ENCODE assay signal across 1 cellular context in genomic region chr5:95864944-95865504, GRCh38.
TF ChIP-seq lines count a peak whose summit lies in the region.

No MANE protein-coding gene starts in this region.

TF ChIP-seq in HepG2, 621 proteins besides CTCF, POLR2A, EP300 and RAD21 (continued from another document and continues in another):
- TF ChIP-seq GMEB2 (CRISPR knock-in tag; IDR thresholded peaks at IDR 0.05; ENCODE audit: low read depth), result 0 out of 2 replicates have a peak, but pooled peaks have one; percentile 19
- peak; percentile 81; the same call in 1 of the 2 replicates for TF ChIP-seq ZSCAN5A (CRISPR knock-in tag; IDR thresholded peaks at IDR 0.05; ENCODE audit: borderline replicate concordance)
- peak; percentile 97 for TF ChIP-seq ZNF644 (CRISPR knock-in tag; IDR thresholded peaks at IDR 0.05; ENCODE audit: low read depth)
- TF ChIP-seq CCDC6 (CRISPR knock-in tag; IDR thresholded peaks at IDR 0.05), result no peak; the same call in none of the 2 replicates
- no peak for TF ChIP-seq HES4 (CRISPR knock-in tag; IDR thresholded peaks at IDR 0.05; ENCODE audit: borderline replicate concordance)
- TF ChIP-seq IKZF5 (CRISPR knock-in tag; IDR thresholded peaks at IDR 0.05), result peak; percentile 89
- TF ChIP-seq NFIC (IDR thresholded peaks at IDR 0.05; ENCODE audit: low read length), result no peak
- TF ChIP-seq MIXL1 (CRISPR knock-in tag; IDR thresholded peaks at IDR 0.05), result peak; percentile 92
- peak; percentile 29; the same call in 1 of the 2 replicates for TF ChIP-seq GABPB1 (CRISPR knock-in tag; IDR thresholded peaks at IDR 0.05)
- TF ChIP-seq ZNF646 (CRISPR knock-in tag; IDR thresholded peaks at IDR 0.05), result peak; percentile 64; the same call in 1 of the 2 replicates
- no peak; the same call in 1 of the 2 replicates for TF ChIP-seq MAZ (IDR thresholded peaks at IDR 0.05; ENCODE audit: borderline replicate concordance, low read depth, low read length)
- no peak for TF ChIP-seq MAZ (CRISPR knock-in tag; IDR thresholded peaks at IDR 0.05; ENCODE audit: low read depth)
- peak; percentile 84 for TF ChIP-seq JARID2 (CRISPR knock-in tag; IDR thresholded peaks at IDR 0.05; ENCODE audit: insufficient replicate concordance)
- no peak for TF ChIP-seq WIZ (CRISPR knock-in tag; IDR thresholded peaks at IDR 0.05)
- no peak for TF ChIP-seq ZNF629 (CRISPR knock-in tag; conservative IDR thresholded peaks at IDR 0.05)
- TF ChIP-seq NFYB (CRISPR knock-in tag; IDR thresholded peaks at IDR 0.05), result peak; percentile 38; the same call in 1 of the 2 replicates
- peak; percentile 42; the same call in 1 of the 2 replicates for TF ChIP-seq ZNF772 (CRISPR knock-in tag; IDR thresholded peaks at IDR 0.05)
- no peak for TF ChIP-seq PRMT3 (CRISPR knock-in tag; IDR thresholded peaks at IDR 0.05; ENCODE audit: borderline replicate concordance, low read depth)
- TF ChIP-seq ZMAT5 (CRISPR knock-in tag; IDR thresholded peaks at IDR 0.05; ENCODE audit: borderline replicate concordance, low read depth), result no peak
- 0 out of 2 replicates have a peak, but pooled peaks have one; percentile 29 for TF ChIP-seq PHF20 (CRISPR knock-in tag; IDR thresholded peaks at IDR 0.05)
- TF ChIP-seq MXD3 (CRISPR knock-in tag; IDR thresholded peaks at IDR 0.05), result 0 out of 2 replicates have a peak, but pooled peaks have one; percentile 50
- 0 out of 2 replicates have a peak, but pooled peaks have one; percentile 22 for TF ChIP-seq CBFB (CRISPR knock-in tag; IDR thresholded peaks at IDR 0.05)
- TF ChIP-seq ZNF770 (CRISPR knock-in tag; IDR thresholded peaks at IDR 0.05), result peak; percentile 31; the same call in 1 of the 2 replicates
- TF ChIP-seq ZBTB44 (CRISPR knock-in tag; IDR thresholded peaks at IDR 0.05), result no peak
- TF ChIP-seq CBX5 (CRISPR knock-in tag; IDR thresholded peaks at IDR 0.05; ENCODE audit: borderline replicate concordance), result peak; percentile 83; the same call in 1 of the 2 replicates
- peak; percentile 93; the same call in 1 of the 2 replicates for TF ChIP-seq NFKBIZ (CRISPR knock-in tag; IDR thresholded peaks at IDR 0.05)
- TF ChIP-seq NR2F1 (CRISPR knock-in tag; IDR thresholded peaks at IDR 0.05), result peak; percentile 87 to 89
- peak; percentile 75 for TF ChIP-seq TEAD3 (CRISPR knock-in tag; optimal IDR thresholded peaks at IDR 0.05; ENCODE audit: borderline replicate concordance)
- no peak for TF ChIP-seq FOXM1 (CRISPR knock-in tag; IDR thresholded peaks at IDR 0.05)
- peak; percentile 68 for TF ChIP-seq THAP11 (CRISPR knock-in tag; IDR thresholded peaks at IDR 0.05)
- no peak for TF ChIP-seq LBX2 (CRISPR knock-in tag; IDR thresholded peaks at IDR 0.05; ENCODE audit: borderline replicate concordance)
- peak; percentile 70; the same call in 1 of the 2 replicates for TF ChIP-seq DMAP1 (CRISPR knock-in tag; IDR thresholded peaks at IDR 0.05)
- 0 out of 2 replicates have a peak, but pooled peaks have one; percentile 24 for TF ChIP-seq BRD4 (CRISPR knock-in tag; IDR thresholded peaks at IDR 0.05)
- peak; percentile 79; the same call in 1 of the 2 replicates for TF ChIP-seq HMG20A (CRISPR knock-in tag; IDR thresholded peaks at IDR 0.05; ENCODE audit: borderline replicate concordance)
- TF ChIP-seq SNAI1 (CRISPR knock-in tag; IDR thresholded peaks at IDR 0.05; ENCODE audit: borderline replicate concordance), result no peak
- TF ChIP-seq NFRKB (IDR thresholded peaks at IDR 0.05), result peak; percentile 56; the same call in 1 of the 2 replicates
- no peak for TF ChIP-seq ZNF740 (CRISPR knock-in tag; IDR thresholded peaks at IDR 0.05)
- no peak for TF ChIP-seq ATF1 (CRISPR knock-in tag; IDR thresholded peaks at IDR 0.05)
- peak; percentile 34; the same call in 1 of the 2 replicates for TF ChIP-seq ZNF775 (CRISPR knock-in tag; IDR thresholded peaks at IDR 0.05; ENCODE audit: borderline replicate concordance)
- TF ChIP-seq TBL1XR1 (IDR thresholded peaks at IDR 0.05; ENCODE audit: borderline replicate concordance, low read length, partially characterized antibody), result peak; percentile 57
- TF ChIP-seq SP4 (CRISPR knock-in tag; IDR thresholded peaks at IDR 0.05), result no peak
- TF ChIP-seq ZNF460 (CRISPR knock-in tag; IDR thresholded peaks at IDR 0.05; ENCODE audit: borderline replicate concordance), result no peak
- peak; percentile 59; the same call in 1 of the 2 replicates for TF ChIP-seq SSRP1 (CRISPR knock-in tag; IDR thresholded peaks at IDR 0.05)
- no peak for TF ChIP-seq TERF1 (CRISPR knock-in tag; IDR thresholded peaks at IDR 0.05)
- no peak for TF ChIP-seq ZFP36 (IDR thresholded peaks at IDR 0.05; ENCODE audit: borderline replicate concordance, low read depth, low read length, partially characterized antibody)
- TF ChIP-seq POLR2AphosphoS5 (IDR thresholded peaks at IDR 0.05; ENCODE audit: low read depth, low read length), result peak; percentile 40; the same call in 1 of the 2 replicates
- TF ChIP-seq SMAD9 (CRISPR knock-in tag; IDR thresholded peaks at IDR 0.05), result no peak
- no peak for TF ChIP-seq ZNF337 (CRISPR knock-in tag; IDR thresholded peaks at IDR 0.05; ENCODE audit: borderline replicate concordance, low read depth)
- no peak for TF ChIP-seq ZFP82 (CRISPR knock-in tag; IDR thresholded peaks at IDR 0.05; ENCODE audit: borderline replicate concordance)
- TF ChIP-seq ZNF557 (CRISPR knock-in tag; IDR thresholded peaks at IDR 0.05), result no peak
